17 cellular contexts compared by ENCODE assay signal in genomic region chr5:1207555-1207954, GRCh38. TPM values are rescaled to one million over a fixed set of nuclear protein-coding genes. Genes with fewer than 3 reads are reported as not detected.
DNase-seq lines count a peak whose midpoint lies in the region; ATAC-seq and TF ChIP-seq lines count a peak whose summit lies in the region.
"Had no signal": no experiment of that assay in that cellular context is flagged by ENCODE, and none has a peak within 500 bp of the region (broad histone marks: within the 10 kb centered on the region; RNA-seq: fewer than 3 reads in every experiment).

No MANE protein-coding gene starts in this region.

- DNase-seq in NCI-H2107 treated with DMSO at 0.1 percent for 48 hours (lab: John Stamatoyannopoulos, UW; ENCODE audit: unreplicated experiment): peak; percentile 21
- DNase-seq in NCI-H2107 (lab: John Stamatoyannopoulos, UW): no peak
- DNase-seq in Daoy (ENCODE audit: low read depth): peak; percentile 24
- peak; percentile 85 for DNase-seq in SW480 (ENCODE audit: low spot score)
- no peak for DNase-seq in NCI-H1436 (lab: John Stamatoyannopoulos, UW)
- DNase-seq: 8988T, AML-193, DMS79, GDM1, GOT3, H9 had no signal

- H3K4me3 Mint-ChIP-seq in nephron: no peak overlapping the region
- H3K4me3 Mint-ChIP-seq: CD8-positive, alpha-beta memory T cell; H9 had no signal

- H3K9me3 ChIP-seq in gastroesophageal sphincter: no peaks in the 10 kb centered on the region
- H3K9me3 ChIP-seq: BLaER1 had no signal

- H3K4me1 Mint-ChIP-seq in nephron: peaks cover 25% of the 10 kb centered on the region
- H3K4me1 Mint-ChIP-seq: CD8-positive, alpha-beta memory T cell had no signal

- WGBS in gastroesophageal sphincter (ENCODE audit: low coverage in 1 of 2), 2 donors: 50 to 59% methylated on average over 4 to 5 of the region's 6 CpGs

- ATAC-seq in gastroesophageal sphincter (no peak), HG03442 (IDR thresholded peaks at IDR 0.05; ENCODE audit: unreplicated experiment) (no peak)

- H3K9me3 Mint-ChIP-seq in nephron: no peaks in the 10 kb centered on the region
- H3K9me3 Mint-ChIP-seq: CD8-positive, alpha-beta memory T cell had no signal

- peak overlapping the region; percentile 17 to 80 (median 71) for H3K27ac Mint-ChIP-seq in nephron
- H3K27ac Mint-ChIP-seq: CD8-positive, alpha-beta memory T cell; H9 had no signal

- no peak for TF ChIP-seq POLR2A in gastroesophageal sphincter (IDR thresholded peaks at IDR 0.05)

- H3K36me3 ChIP-seq in gastroesophageal sphincter: no peaks in the 10 kb centered on the region
- H3K36me3 ChIP-seq: BLaER1 had no signal

- peaks cover 26% of the 10 kb centered on the region for H3K27me3 Mint-ChIP-seq in nephron (ENCODE audit: low read depth)

- no peak overlapping the region for H3K27ac ChIP-seq in gastroesophageal sphincter
- H3K27ac ChIP-seq: BLaER1 had no signal

- H3K27me3 ChIP-seq in gastroesophageal sphincter: peaks cover 64% of the 10 kb centered on the region

- H3K4me3 ChIP-seq in gastroesophageal sphincter: no peak overlapping the region
- H3K4me3 ChIP-seq: BLaER1 had no signal

- no peak for TF ChIP-seq CTCF in nephron (IDR thresholded peaks at IDR 0.05; ENCODE audit: unreplicated experiment in 3 of 3)
- TF ChIP-seq CTCF in gastroesophageal sphincter (IDR thresholded peaks at IDR 0.05): no peak

- H3K36me3 Mint-ChIP-seq in nephron (ENCODE audit: low read depth): no peaks in the 10 kb centered on the region
- H3K36me3 Mint-ChIP-seq: CD8-positive, alpha-beta memory T cell had no signal

- H3K4me1 ChIP-seq in gastroesophageal sphincter: no peaks in the 10 kb centered on the region

- no peak for TF ChIP-seq EP300 in gastroesophageal sphincter (IDR thresholded peaks at IDR 0.05)

RNA-seq across cellular contexts. Expression of gene SLC6A19, which starts 6.2 kb away (rescaled TPM):
- total RNA-seq in Daoy (2014; rRNA removed; shearing (Covaris generic)): not detected in 2 replicates
- not detected for total RNA-seq in gastroesophageal sphincter
- total RNA-seq: CD8-positive, alpha-beta memory T cell; H9; HT1080 had no signal

RNA-seq across cellular contexts. Expression of gene SLC6A18, which starts 17.6 kb away (rescaled TPM):
- not detected in 2 replicates for total RNA-seq in Daoy (2014; rRNA removed; shearing (Covaris generic))
- total RNA-seq in gastroesophageal sphincter: not detected
- total RNA-seq: CD8-positive, alpha-beta memory T cell; H9; HT1080 had no signal

Comparison
In these comparisons a context has a peak if more than half of its experiments do, and no peak if none do; other contexts are left out.
1. DNase-seq: peak in NCI-H2107 treated with DMSO at 0.1 percent for 48 hours (single experiment), Daoy (single experiment) and SW480 (single experiment); none in NCI-H2107 (single experiment) and NCI-H1436 (single experiment).